Comparison of ENCODE assay signal across 19 cellular contexts in genomic region chr20:2749951-2750342, GRCh38. TPM values are rescaled to one million over a fixed set of nuclear protein-coding genes. Genes with fewer than 3 reads are reported as not detected.
A peak's percentile ranks its signal among the peaks of the same experiment; 100 is the strongest.
DNase-seq lines count a peak whose midpoint lies in the region; ATAC-seq and TF ChIP-seq lines count a peak whose summit lies in the region.
"Had no signal": no experiment of that assay in that cellular context is flagged by ENCODE, and none has a peak within 500 bp of the region (broad histone marks: within the 10 kb centered on the region; RNA-seq: fewer than 3 reads in every experiment).

No MANE protein-coding gene starts in this region.

- no peak overlapping the region for H2BK15ac ChIP-seq in neuronal stem cell (ENCODE audit: low read length)

- H3K27me3 ChIP-seq in CD4-positive, CD25-positive, alpha-beta regulatory T cell (ENCODE audit: control insufficient read depth, insufficient read depth, low read length), result peaks cover 13% of the 10 kb centered on the region
- H3K27me3 ChIP-seq in HUES48 (ENCODE audit: control insufficient read depth, insufficient read depth, low read length) (peaks cover 100% of the 10 kb centered on the region), hepatocyte (peaks cover 64% of the 10 kb centered on the region), neuronal stem cell (ENCODE audit: control insufficient read depth in 3 of 3, insufficient read depth in 3 of 3, low read depth in 1 of 3, low read length in 3 of 3) (peaks cover 31 to 98% (median 75%) of the 10 kb centered on the region in 3 experiments)
- H3K27me3 ChIP-seq: ovary, SJSA1 had no signal

- WGBS in hepatocyte (ENCODE audit: low lambda C conversion rate, missing lambda C conversion rate), result 12% methylated on average over 20 of the region's 20 CpGs
- WGBS in neuronal stem cell (ENCODE audit: extremely low coverage in 2 of 2, insufficient read length in 2 of 2, insufficient replicate concordance in 1 of 2), 2 donors, result no CpG with 5 or more reads among the region's 20 CpGs

- H3K4me1 ChIP-seq in CD4-positive, CD25-positive, alpha-beta regulatory T cell (ENCODE audit: control insufficient read depth, insufficient read depth, low read length, poor library complexity, severe bottlenecking), result peaks cover 33% of the 10 kb centered on the region
- H3K4me1 ChIP-seq in HUES48 (ENCODE audit: control insufficient read depth, insufficient read depth, low read length) (peaks cover 27% of the 10 kb centered on the region), hepatocyte (ENCODE audit: insufficient read depth) (peaks cover 25% of the 10 kb centered on the region), neuronal stem cell (ENCODE audit: control insufficient read depth in 2 of 2, insufficient read depth in 1 of 2, low read depth in 1 of 2, low read length in 2 of 2) (peaks cover 4 to 5% of the 10 kb centered on the region in 2 donors)

- DNase-seq in CD4-positive, CD25-positive, alpha-beta regulatory T cell, result no peak
- DNase-seq in hepatocyte (ENCODE audit: low spot score) (no peak), neuronal stem cell (ENCODE audit: low spot score) (no peak), T-helper 1 cell (no peak), NCI-H82 (lab: John Stamatoyannopoulos, UW) (no peak)
- DNase-seq in activated T-helper 1 cell treated with anti-CD3 and anti-CD28 coated beads, Interleukin-12 subunit alpha, Interleukin-12 subunit beta, Interleukin-2, Interleukin-4 antibody, amounts not matched to agents 30 ng/mL and 10 ng/mL and 1 ng/mL, durations not matched to agents 14 hours and 24 hours and 36 hours (ENCODE audit: low spot score), result no peak
- DNase-seq: activated CD4-positive, CD25-positive, alpha-beta regulatory T cell treated with anti-CD3 and anti-CD28 coated beads, Interleukin-2, amount 50 U/mL, for 72 hours; AML-193; cerebellar nuclear complex; NCI-H1417; NCI-H2171 treated with DMSO at 0.1 percent for 48 hours; NCI-H748 treated with DMSO at 0.1 percent for 48 hours had no signal

- peak overlapping the region; percentile 55 to 87 (median 56) for H3K4me3 Mint-ChIP-seq in CD4-positive, CD25-positive, alpha-beta regulatory T cell
- H3K4me3 Mint-ChIP-seq in activated T-helper 1 cell treated with anti-CD3 and anti-CD28 coated beads, Interleukin-12 subunit alpha, Interleukin-12 subunit beta, Interleukin-2, Interleukin-4 antibody, amounts not matched to agents 30 ng/mL and 10 ng/mL and 1 ng/mL, durations not matched to agents 14 hours and 24 hours and 36 hours, result no peak overlapping the region

- H3K9me2 ChIP-seq in hepatocyte (replicated peaks; ENCODE audit: insufficient read depth), result no peaks in the 10 kb centered on the region

- no peaks in the 10 kb centered on the region for H3K9me3 Mint-ChIP-seq in CD4-positive, CD25-positive, alpha-beta regulatory T cell
- H3K9me3 Mint-ChIP-seq in activated T-helper 1 cell treated with anti-CD3 and anti-CD28 coated beads, Interleukin-12 subunit alpha, Interleukin-12 subunit beta, Interleukin-2, Interleukin-4 antibody, amounts not matched to agents 30 ng/mL and 10 ng/mL and 1 ng/mL, durations not matched to agents 14 hours and 24 hours and 36 hours, result no peaks in the 10 kb centered on the region
- H3K9me3 Mint-ChIP-seq: T-helper 2 cell treated with Interferon-gamma antibody and Interleukin-4, amounts not matched to agents 5 μg/mL and 100 μg/mL, for 36 hours had no signal

- no peak overlapping the region for H3K4ac ChIP-seq in neuronal stem cell (ENCODE audit: low read length)

- H2AFZ ChIP-seq in hepatocyte (no peak overlapping the region), neuronal stem cell (ENCODE audit: low read length) (no peak overlapping the region)

- no peak overlapping the region for H3K18ac ChIP-seq in neuronal stem cell (ENCODE audit: low read length)

- no peak overlapping the region for H3K4me3 ChIP-seq in CD4-positive, CD25-positive, alpha-beta regulatory T cell (ENCODE audit: low read depth, low read length)
- H3K4me3 ChIP-seq in HUES48 (ENCODE audit: low read depth, low read length), result peak overlapping the region; percentile 55
- H3K4me3 ChIP-seq in hepatocyte, result no peak overlapping the region
- no peak overlapping the region for H3K4me3 ChIP-seq in neuronal stem cell (ENCODE audit: low read length in 2 of 2)
- H3K4me3 ChIP-seq: left lung, ovary, SJSA1 had no signal

- H2BK120ac ChIP-seq in neuronal stem cell (ENCODE audit: low read depth, low read length), result no peak overlapping the region

- H3K4me2 ChIP-seq in hepatocyte, result peak overlapping the region; percentile 96
- H3K4me2 ChIP-seq in neuronal stem cell (ENCODE audit: insufficient read depth, low read length, poor library complexity, severe bottlenecking), result no peak overlapping the region

- H4K8ac ChIP-seq in neuronal stem cell (ENCODE audit: low read depth, low read length), result no peak overlapping the region

- H4K20me1 ChIP-seq in hepatocyte (ENCODE audit: insufficient read depth, poor library complexity, severe bottlenecking), result no peaks in the 10 kb centered on the region

- no peaks in the 10 kb centered on the region for H3K36me3 Mint-ChIP-seq in CD4-positive, CD25-positive, alpha-beta regulatory T cell
- H3K36me3 Mint-ChIP-seq in activated T-helper 1 cell treated with anti-CD3 and anti-CD28 coated beads, Interleukin-12 subunit alpha, Interleukin-12 subunit beta, Interleukin-2, Interleukin-4 antibody, amounts not matched to agents 30 ng/mL and 10 ng/mL and 1 ng/mL, durations not matched to agents 14 hours and 24 hours and 36 hours (ENCODE audit: low read depth), result no peaks in the 10 kb centered on the region

- H3K9me3 ChIP-seq in CD4-positive, CD25-positive, alpha-beta regulatory T cell (ENCODE audit: control insufficient read depth in 2 of 2, low read length in 2 of 2), result no peaks in the 10 kb centered on the region
- H3K9me3 ChIP-seq in HUES48 (ENCODE audit: control insufficient read depth, insufficient read depth, low read length) (no peaks in the 10 kb centered on the region), hepatocyte (ENCODE audit: low read depth) (no peaks in the 10 kb centered on the region), neuronal stem cell (replicated peaks in 1 of 2; ENCODE audit: control insufficient read depth in 2 of 2, insufficient read depth in 1 of 2, low read depth in 1 of 2, low read length in 2 of 2) (no peaks in the 10 kb centered on the region)
- H3K9me3 ChIP-seq: left lung, ovary had no signal

- peaks cover 53% of the 10 kb centered on the region for H3K27me3 Mint-ChIP-seq in CD4-positive, CD25-positive, alpha-beta regulatory T cell
- H3K27me3 Mint-ChIP-seq in activated T-helper 1 cell treated with anti-CD3 and anti-CD28 coated beads, Interleukin-12 subunit alpha, Interleukin-12 subunit beta, Interleukin-2, Interleukin-4 antibody, amounts not matched to agents 30 ng/mL and 10 ng/mL and 1 ng/mL, durations not matched to agents 14 hours and 24 hours and 36 hours (ENCODE audit: insufficient read depth), result peaks cover 46% of the 10 kb centered on the region

- no peak for ATAC-seq in CD4-positive, CD25-positive, alpha-beta regulatory T cell (ENCODE audit: low read depth in 2 of 2)
- ATAC-seq in HG03520 (IDR thresholded peaks at IDR 0.05; ENCODE audit: unreplicated experiment), result no peak

- intact Hi-C loops in activated T-helper 1 cell treated with anti-CD3 and anti-CD28 coated beads, Interleukin-12 subunit alpha, Interleukin-12 subunit beta, Interleukin-2, Interleukin-4 antibody, amounts not matched to agents 30 ng/mL and 10 ng/mL and 1 ng/mL, durations not matched to agents 14 hours and 24 hours and 36 hours (cut with micrococcal nuclease), result loop anchor here (5.0 kb wide), 2 partner anchors 228 to 262 kb away; no protein-coding TSS in a partner anchor

- no peak overlapping the region for H2BK5ac ChIP-seq in neuronal stem cell (ENCODE audit: low read length)

- no peak for TF ChIP-seq CTCF in hepatocyte (IDR thresholded peaks at IDR 0.05; ENCODE audit: poor library complexity)

- no peak overlapping the region for H2AK5ac ChIP-seq in neuronal stem cell (ENCODE audit: low read depth, low read length)

- no peaks in the 10 kb centered on the region for H3K79me1 ChIP-seq in neuronal stem cell (ENCODE audit: low read depth, low read length)

- H3K36me3 ChIP-seq in CD4-positive, CD25-positive, alpha-beta regulatory T cell (ENCODE audit: control insufficient read depth, insufficient read depth, low read length), result no peaks in the 10 kb centered on the region
- H3K36me3 ChIP-seq in HUES48 (ENCODE audit: control insufficient read depth, insufficient read depth, low read length), result no peaks in the 10 kb centered on the region
- no peaks in the 10 kb centered on the region for H3K36me3 ChIP-seq in hepatocyte (replicated peaks; ENCODE audit: insufficient read depth, low read depth)
- H3K36me3 ChIP-seq in neuronal stem cell (replicated peaks in 1 of 2; ENCODE audit: control insufficient read depth in 2 of 2, insufficient read depth in 2 of 2, low read length in 2 of 2), result no peaks in the 10 kb centered on the region
- H3K36me3 ChIP-seq: left lung, ovary had no signal

- no peak overlapping the region for H3K27ac ChIP-seq in CD4-positive, CD25-positive, alpha-beta regulatory T cell (ENCODE audit: insufficient read depth, low read length, poor library complexity, severe bottlenecking)
- H3K27ac ChIP-seq in HUES48 (ENCODE audit: low read depth, low read length), result no peak overlapping the region
- H3K27ac ChIP-seq in hepatocyte, result no peak overlapping the region
- H3K27ac ChIP-seq in neuronal stem cell (replicated peaks; ENCODE audit: low read length), result no peak overlapping the region
- H3K27ac ChIP-seq: left lung, SJSA1 had no signal

- peaks cover 4 to 38% (median 22%) of the 10 kb centered on the region in 4 donors for H3K4me1 Mint-ChIP-seq in CD4-positive, CD25-positive, alpha-beta regulatory T cell
- H3K4me1 Mint-ChIP-seq in activated T-helper 1 cell treated with anti-CD3 and anti-CD28 coated beads, Interleukin-12 subunit alpha, Interleukin-12 subunit beta, Interleukin-2, Interleukin-4 antibody, amounts not matched to agents 30 ng/mL and 10 ng/mL and 1 ng/mL, durations not matched to agents 14 hours and 24 hours and 36 hours (ENCODE audit: low read depth), result peaks cover 22% of the 10 kb centered on the region

- no peaks in the 10 kb centered on the region for H3K79me2 ChIP-seq in hepatocyte

- peak overlapping the region; percentile 44 for H3K23ac ChIP-seq in neuronal stem cell (ENCODE audit: low read depth, low read length, poor library complexity)

- H3K14ac ChIP-seq in neuronal stem cell (ENCODE audit: low read length), result no peak overlapping the region

- H4K91ac ChIP-seq in neuronal stem cell (ENCODE audit: low read depth, low read length, poor library complexity), result no peak overlapping the region

- H3K9ac ChIP-seq in HUES48 (ENCODE audit: low read depth, low read length), result no peak overlapping the region
- no peak overlapping the region for H3K9ac ChIP-seq in neuronal stem cell (ENCODE audit: low read depth, low read length, poor library complexity)

- H2BK12ac ChIP-seq in neuronal stem cell (ENCODE audit: low read length), result no peak overlapping the region

- H3K27ac Mint-ChIP-seq in CD4-positive, CD25-positive, alpha-beta regulatory T cell, result peak overlapping the region in 2 of 3 donors; percentile 50 to 87
- no peak overlapping the region for H3K27ac Mint-ChIP-seq in activated T-helper 1 cell treated with anti-CD3 and anti-CD28 coated beads, Interleukin-12 subunit alpha, Interleukin-12 subunit beta, Interleukin-2, Interleukin-4 antibody, amounts not matched to agents 30 ng/mL and 10 ng/mL and 1 ng/mL, durations not matched to agents 14 hours and 24 hours and 36 hours

RNA-seq across cellular contexts. Expression of gene CPXM1, which starts 50.5 kb away (rescaled TPM):
- total RNA-seq in CD4-positive, CD25-positive, alpha-beta regulatory T cell, result 1.2 TPM
- polyA plus RNA-seq in CD4-positive, CD25-positive, alpha-beta regulatory T cell, result under 1 TPM in 1 of 4 donors, not detected in 3; 0.10 TPM
- total RNA-seq in hepatocyte, result 47.9 and 57.8 TPM in 2 replicates
- 66.3 and 82.5 TPM in 2 replicates for polyA plus RNA-seq in hepatocyte
- 100 TPM for polyA plus RNA-seq in neuronal stem cell (2013, experiment 1 of 2)
- 97.5 TPM for polyA plus RNA-seq in neuronal stem cell (2013, experiment 2 of 2)
- total RNA-seq in activated T-helper 1 cell treated with anti-CD3 and anti-CD28 coated beads, Interleukin-12 subunit alpha, Interleukin-12 subunit beta, Interleukin-2, Interleukin-4 antibody, amounts not matched to agents 30 ng/mL and 10 ng/mL and 1 ng/mL, durations not matched to agents 14 hours and 24 hours and 36 hours, result 0.31 and 0.76 TPM in 2 replicates
- total RNA-seq: LHCN-M2 had no signal

RNA-seq across cellular contexts. Expression of gene EBF4, which starts 57.4 kb away (rescaled TPM):
- 1.8 TPM for total RNA-seq in CD4-positive, CD25-positive, alpha-beta regulatory T cell
- under 1 TPM in 2 of 4 donors, not detected in 2; 0.36 to 0.76 TPM for polyA plus RNA-seq in CD4-positive, CD25-positive, alpha-beta regulatory T cell
- 10.7 and 11.6 TPM in 2 replicates for total RNA-seq in hepatocyte
- 17.9 and 27.1 TPM in 2 replicates for polyA plus RNA-seq in hepatocyte
- polyA plus RNA-seq in neuronal stem cell (2013, experiment 1 of 2), result 19.6 TPM
- 17.3 TPM for polyA plus RNA-seq in neuronal stem cell (2013, experiment 2 of 2)
- 12.3 and 12.6 TPM in 2 replicates for total RNA-seq in activated T-helper 1 cell treated with anti-CD3 and anti-CD28 coated beads, Interleukin-12 subunit alpha, Interleukin-12 subunit beta, Interleukin-2, Interleukin-4 antibody, amounts not matched to agents 30 ng/mL and 10 ng/mL and 1 ng/mL, durations not matched to agents 14 hours and 24 hours and 36 hours

Comparison
In these comparisons a context has a peak if more than half of its experiments do, and no peak if none do; other contexts are left out.
1. RNA of gene CPXM1, which starts 50.5 kb away (total RNA-seq): 47.9 to 57.8 TPM in hepatocyte; 1.2 TPM in CD4-positive, CD25-positive, alpha-beta regulatory T cell (single experiment) and 0.31 to 0.76 TPM in activated T-helper 1 cell treated with anti-CD3 and anti-CD28 coated beads, Interleukin-12 subunit alpha, Interleukin-12 subunit beta, Interleukin-2, Interleukin-4 antibody, amounts not matched to agents 30 ng/mL and 10 ng/mL and 1 ng/mL, durations not matched to agents 14 hours and 24 hours and 36 hours; every median in the first group is over 10 times any median in the second.